In the genomic region with DNA sequence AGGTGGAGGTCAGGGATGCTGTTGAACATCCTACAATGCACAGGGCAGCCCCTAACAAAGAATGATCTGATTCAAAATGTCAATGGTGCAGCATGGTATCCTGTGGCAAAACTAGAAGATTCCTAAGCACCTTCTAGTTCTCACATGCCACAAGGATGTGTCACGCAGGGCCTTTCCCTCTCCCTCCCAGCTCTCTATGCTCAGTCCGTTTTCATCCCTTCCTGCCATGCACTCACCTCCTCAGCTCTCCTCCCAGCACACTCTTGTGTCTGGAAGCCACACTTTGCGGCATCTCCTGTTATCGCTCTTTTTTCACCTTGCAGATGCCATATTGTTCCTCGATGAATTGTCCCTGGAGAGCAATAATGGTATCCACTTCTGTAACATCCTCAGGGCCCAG, we compare ENCODE assay signal across 1 cellular context.
TF ChIP-seq lines count a peak whose summit lies in the region.

No MANE protein-coding gene starts in this region.

TF ChIP-seq in GM23338, 12 proteins besides CTCF, POLR2A, EP300 and RAD21 (continued from another document):
- TF ChIP-seq, protein P1, sequence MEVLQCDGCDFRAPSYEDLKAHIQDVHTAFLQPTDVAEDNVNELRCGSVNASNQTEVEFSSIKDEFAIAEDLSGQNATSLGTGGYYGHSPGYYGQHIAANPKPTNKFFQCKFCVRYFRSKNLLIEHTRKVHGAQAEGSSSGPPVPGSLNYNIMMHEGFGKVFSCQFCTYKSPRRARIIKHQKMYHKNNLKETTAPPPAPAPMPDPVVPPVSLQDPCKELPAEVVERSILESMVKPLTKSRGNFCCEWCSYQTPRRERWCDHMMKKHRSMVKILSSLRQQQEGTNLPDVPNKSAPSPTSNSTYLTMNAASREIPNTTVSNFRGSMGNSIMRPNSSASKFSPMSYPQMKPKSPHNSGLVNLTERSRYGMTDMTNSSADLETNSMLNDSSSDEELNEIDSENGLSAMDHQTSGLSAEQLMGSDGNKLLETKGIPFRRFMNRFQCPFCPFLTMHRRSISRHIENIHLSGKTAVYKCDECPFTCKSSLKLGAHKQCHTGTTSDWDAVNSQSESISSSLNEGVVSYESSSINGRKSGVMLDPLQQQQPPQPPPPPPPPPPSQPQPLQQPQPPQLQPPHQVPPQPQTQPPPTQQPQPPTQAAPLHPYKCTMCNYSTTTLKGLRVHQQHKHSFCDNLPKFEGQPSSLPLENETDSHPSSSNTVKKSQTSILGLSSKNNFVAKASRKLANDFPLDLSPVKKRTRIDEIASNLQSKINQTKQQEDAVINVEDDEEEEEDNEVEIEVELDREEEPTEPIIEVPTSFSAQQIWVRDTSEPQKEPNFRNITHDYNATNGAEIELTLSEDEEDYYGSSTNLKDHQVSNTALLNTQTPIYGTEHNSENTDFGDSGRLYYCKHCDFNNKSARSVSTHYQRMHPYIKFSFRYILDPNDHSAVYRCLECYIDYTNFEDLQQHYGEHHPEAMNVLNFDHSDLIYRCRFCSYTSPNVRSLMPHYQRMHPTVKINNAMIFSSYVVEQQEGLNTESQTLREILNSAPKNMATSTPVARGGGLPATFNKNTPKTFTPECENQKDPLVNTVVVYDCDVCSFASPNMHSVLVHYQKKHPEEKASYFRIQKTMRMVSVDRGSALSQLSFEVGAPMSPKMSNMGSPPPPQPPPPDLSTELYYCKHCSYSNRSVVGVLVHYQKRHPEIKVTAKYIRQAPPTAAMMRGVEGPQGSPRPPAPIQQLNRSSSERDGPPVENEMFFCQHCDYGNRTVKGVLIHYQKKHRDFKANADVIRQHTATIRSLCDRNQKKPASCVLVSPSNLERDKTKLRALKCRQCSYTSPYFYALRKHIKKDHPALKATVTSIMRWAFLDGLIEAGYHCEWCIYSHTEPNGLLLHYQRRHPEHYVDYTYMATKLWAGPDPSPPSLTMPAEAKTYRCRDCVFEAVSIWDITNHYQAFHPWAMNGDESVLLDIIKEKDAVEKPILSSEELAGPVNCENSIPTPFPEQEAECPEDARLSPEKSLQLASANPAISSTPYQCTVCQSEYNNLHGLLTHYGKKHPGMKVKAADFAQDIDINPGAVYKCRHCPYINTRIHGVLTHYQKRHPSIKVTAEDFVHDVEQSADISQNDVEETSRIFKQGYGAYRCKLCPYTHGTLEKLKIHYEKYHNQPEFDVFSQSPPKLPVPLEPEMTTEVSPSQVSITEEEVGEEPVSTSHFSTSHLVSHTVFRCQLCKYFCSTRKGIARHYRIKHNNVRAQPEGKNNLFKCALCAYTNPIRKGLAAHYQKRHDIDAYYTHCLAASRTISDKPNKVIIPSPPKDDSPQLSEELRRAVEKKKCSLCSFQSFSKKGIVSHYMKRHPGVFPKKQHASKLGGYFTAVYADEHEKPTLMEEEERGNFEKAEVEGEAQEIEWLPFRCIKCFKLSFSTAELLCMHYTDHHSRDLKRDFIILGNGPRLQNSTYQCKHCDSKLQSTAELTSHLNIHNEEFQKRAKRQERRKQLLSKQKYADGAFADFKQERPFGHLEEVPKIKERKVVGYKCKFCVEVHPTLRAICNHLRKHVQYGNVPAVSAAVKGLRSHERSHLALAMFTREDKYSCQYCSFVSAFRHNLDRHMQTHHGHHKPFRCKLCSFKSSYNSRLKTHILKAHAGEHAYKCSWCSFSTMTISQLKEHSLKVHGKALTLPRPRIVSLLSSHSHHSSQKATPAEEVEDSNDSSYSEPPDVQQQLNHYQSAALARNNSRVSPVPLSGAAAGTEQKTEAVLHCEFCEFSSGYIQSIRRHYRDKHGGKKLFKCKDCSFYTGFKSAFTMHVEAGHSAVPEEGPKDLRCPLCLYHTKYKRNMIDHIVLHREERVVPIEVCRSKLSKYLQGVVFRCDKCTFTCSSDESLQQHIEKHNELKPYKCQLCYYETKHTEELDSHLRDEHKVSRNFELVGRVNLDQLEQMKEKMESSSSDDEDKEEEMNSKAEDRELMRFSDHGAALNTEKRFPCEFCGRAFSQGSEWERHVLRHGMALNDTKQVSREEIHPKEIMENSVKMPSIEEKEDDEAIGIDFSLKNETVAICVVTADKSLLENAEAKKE (CRISPR knock-in tag; IDR thresholded peaks at IDR 0.05): no peak
- no peak for TF ChIP-seq REST (IDR thresholded peaks at IDR 0.05; ENCODE audit: unreplicated experiment)
- no peak for TF ChIP-seq POLR2AphosphoS5 (IDR thresholded peaks at IDR 0.05; ENCODE audit: low read depth)
- TF ChIP-seq JUNB (IDR thresholded peaks at IDR 0.05; ENCODE audit: unreplicated experiment): no peak
- no peak for TF ChIP-seq ZNF114 (CRISPR knock-in tag; IDR thresholded peaks at IDR 0.05)
- no peak for TF ChIP-seq EZH2phosphoT487 (IDR thresholded peaks at IDR 0.05; ENCODE audit: unreplicated experiment)
- TF ChIP-seq, protein P2, sequence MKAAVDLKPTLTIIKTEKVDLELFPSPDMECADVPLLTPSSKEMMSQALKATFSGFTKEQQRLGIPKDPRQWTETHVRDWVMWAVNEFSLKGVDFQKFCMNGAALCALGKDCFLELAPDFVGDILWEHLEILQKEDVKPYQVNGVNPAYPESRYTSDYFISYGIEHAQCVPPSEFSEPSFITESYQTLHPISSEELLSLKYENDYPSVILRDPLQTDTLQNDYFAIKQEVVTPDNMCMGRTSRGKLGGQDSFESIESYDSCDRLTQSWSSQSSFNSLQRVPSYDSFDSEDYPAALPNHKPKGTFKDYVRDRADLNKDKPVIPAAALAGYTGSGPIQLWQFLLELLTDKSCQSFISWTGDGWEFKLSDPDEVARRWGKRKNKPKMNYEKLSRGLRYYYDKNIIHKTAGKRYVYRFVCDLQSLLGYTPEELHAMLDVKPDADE (IDR thresholded peaks at IDR 0.05): no peak
- TF ChIP-seq NANOG (IDR thresholded peaks at IDR 0.05; ENCODE audit: borderline replicate concordance): no peak
